9 cellular contexts compared by ENCODE assay signal in the genomic region with DNA sequence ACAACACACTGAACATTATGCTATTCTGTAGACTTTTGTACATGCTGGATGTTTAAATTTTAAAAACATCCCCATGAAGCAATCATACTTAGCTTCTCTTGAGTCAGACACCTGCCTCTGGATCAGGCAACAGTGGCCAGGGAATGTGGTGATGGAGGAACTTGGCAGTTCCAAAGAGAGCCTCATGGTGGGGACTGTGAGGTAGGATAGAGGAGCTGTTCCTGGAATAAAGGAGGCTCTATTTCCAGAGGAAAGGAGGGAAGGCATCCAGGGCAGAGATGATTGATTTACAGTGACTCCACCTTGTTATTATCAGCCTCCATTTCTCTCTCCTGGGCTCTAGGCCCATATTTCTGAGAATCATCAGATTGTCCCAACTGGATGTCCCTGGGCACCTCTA. TPM values are rescaled to one million over a fixed set of nuclear protein-coding genes. Genes with fewer than 3 reads are reported as not detected.
DNase-seq lines count a peak whose midpoint lies in the region; ATAC-seq and TF ChIP-seq lines count a peak whose summit lies in the region.
"Had no signal": no experiment of that assay in that cellular context is flagged by ENCODE, and none has a peak within 500 bp of the region (broad histone marks: within the 10 kb centered on the region; RNA-seq: fewer than 3 reads in every experiment).

No MANE protein-coding gene starts in this region.

- H3K4me1 ChIP-seq in A673 (ENCODE audit: insufficient read depth, low read length, poor library complexity, severe bottlenecking), result no peaks in the 10 kb centered on the region

- H3K36me3 ChIP-seq in A673 (ENCODE audit: insufficient read depth, low read length, poor library complexity, severe bottlenecking), result no peaks in the 10 kb centered on the region

- no peak overlapping the region for H3K4me3 Mint-ChIP-seq in brain

- H3K9me3 ChIP-seq in A673 (ENCODE audit: low read depth, low read length, poor library complexity, severe bottlenecking), result no peaks in the 10 kb centered on the region

- peaks cover 0 to 3% (median 0%) of the 10 kb centered on the region in 5 experiments for H3K9me3 Mint-ChIP-seq in brain

- no peak overlapping the region for H3K4me3 ChIP-seq in A673 (ENCODE audit: low read depth, low read length, poor library complexity, severe bottlenecking)

- peaks cover 3% of the 10 kb centered on the region for H3K27me3 Mint-ChIP-seq in brain

- ATAC-seq in left lobe of liver (peak; percentile 97), HG03039 (IDR thresholded peaks at IDR 0.05; ENCODE audit: unreplicated experiment) (no peak)

- no peaks in the 10 kb centered on the region for H3K27me3 ChIP-seq in A673 (replicated peaks; ENCODE audit: insufficient read depth, low read depth, low read length, poor library complexity)

- TF ChIP-seq CTCF in A673 (conservative IDR thresholded peaks at IDR 0.05; ENCODE audit: low read depth, low read length), result peak; percentile 37
- TF ChIP-seq CTCF in brain (conservative IDR thresholded peaks at IDR 0.05), result peak; percentile 58 to 71

- H3K36me3 Mint-ChIP-seq in brain, result no peaks in the 10 kb centered on the region

- DNase-seq in A673 (ENCODE audit: low spot score) (peak; percentile 3), HS-27A (ENCODE audit: low read depth) (peak; percentile 34), left lobe of liver (ENCODE audit: low spot score) (peak; percentile 48), hippocampal formation (lab: John Stamatoyannopoulos, UW) (no peak)
- no peak for DNase-seq in activated CD4-positive, alpha-beta T cell treated with anti-CD3 and anti-CD28 coated beads for 1 hour
- no peak for DNase-seq in activated naive CD4-positive, alpha-beta T cell treated with anti-CD3 and anti-CD28 coated beads, Interleukin-2, amount 50 U/mL, for 16 hours
- DNase-seq: amniotic stem cell had no signal

- no peak overlapping the region for H3K27ac ChIP-seq in A673 (ENCODE audit: low read depth, low read length, poor library complexity, severe bottlenecking)

- no peak overlapping the region for H3K27ac Mint-ChIP-seq in brain

- H3K4me1 Mint-ChIP-seq in brain, result no peaks in the 10 kb centered on the region

- CTCF ChIA-PET in A673 (lab: Charles Lee), result interaction anchor here (0.9 to 1.7 kb wide), 2 partner anchors 117 to 310 kb away, joined by 3 to 7 read pairs; no protein-coding TSS in a partner anchor

- BruUV-seq in A673 (replicated peaks; lab: Mats Ljungman, UMichigan), result no TSS peak

- POLR2A ChIA-PET in A673 (lab: Charles Lee; ENCODE audit: low non-redundant PET), result no interaction called here

- intact Hi-C loops in A673 (cut with micrococcal nuclease; ENCODE audit: unreplicated experiment), result loop anchor here (10.0 kb wide), 1 partner anchor 115 kb away; the partner anchor contains the start of gene CEMIP

RNA-seq across cellular contexts. Expression of gene ABHD17C, which starts 35.0 kb away (rescaled TPM):
- 7.8 and 9.9 TPM in 2 replicates for total RNA-seq in A673 (2021)
- 8.5 TPM for polyA plus RNA-seq in brain (ENCODE audit: insufficient read depth, low read depth, low replicate concordance)
- total RNA-seq in left lobe of liver, result 3.7 TPM

Comparison
In these comparisons a context has a peak if more than half of its experiments do, and no peak if none do; other contexts are left out.
1. DNase-seq: peak in A673 (single experiment), HS-27A (single experiment) and left lobe of liver (single experiment); none in hippocampal formation (0 of 2), activated CD4-positive, alpha-beta T cell treated with anti-CD3 and anti-CD28 coated beads for 1 hour (single experiment) and activated naive CD4-positive, alpha-beta T cell treated with anti-CD3 and anti-CD28 coated beads, Interleukin-2, amount 50 U/mL, for 16 hours (single experiment).